Comparison of ENCODE assay signal across 32 cellular contexts in the genomic region with DNA sequence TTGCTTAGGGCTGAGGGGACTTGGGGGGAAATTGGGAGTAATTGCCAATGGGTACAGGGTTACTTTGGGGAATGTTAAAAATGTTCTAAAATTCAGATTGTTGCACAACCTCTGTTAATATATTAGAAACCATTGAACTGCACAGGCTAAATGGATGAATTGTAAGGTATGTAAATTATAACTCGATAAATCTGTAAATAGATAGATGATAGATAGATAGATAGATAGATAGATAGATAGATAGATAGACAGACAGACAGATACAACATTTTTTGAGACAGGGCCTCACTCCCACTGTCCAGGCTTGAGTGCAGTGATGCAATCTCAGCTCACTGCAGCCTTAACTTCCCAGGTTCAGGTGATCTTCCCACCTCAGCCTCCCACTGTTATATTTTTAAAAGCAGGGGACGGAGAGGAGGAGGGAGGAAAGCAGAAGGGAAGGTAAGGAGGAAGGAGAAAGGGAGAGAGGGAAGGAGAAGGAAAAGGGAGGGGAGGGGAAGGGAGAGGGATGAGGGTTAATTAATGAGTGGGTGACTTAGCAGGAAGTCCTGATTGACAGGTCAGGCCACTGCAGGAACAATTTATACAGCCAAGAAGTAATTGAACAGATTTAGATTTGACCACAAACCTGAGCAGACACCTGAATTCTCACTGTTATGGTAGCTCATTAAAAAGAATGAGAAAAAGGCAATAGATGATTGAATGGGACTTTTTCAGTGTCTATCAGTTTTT. TPM values are rescaled to one million over a fixed set of nuclear protein-coding genes. Genes with fewer than 3 reads are reported as not detected.
"Had no signal": no experiment of that assay in that cellular context is flagged by ENCODE, and none has a peak within 500 bp of the region (broad histone marks: within the 10 kb centered on the region; RNA-seq: fewer than 3 reads in every experiment).

No MANE protein-coding gene starts in this region.

- H3K4me3 ChIP-seq: esophagus muscularis mucosa, gastrocnemius medialis, heart left ventricle had no signal

- H3K27ac Mint-ChIP-seq: activated B cell treated with CpG ODN at 0.5 μM for 24 hours; activated CD4-positive, alpha-beta memory T cell treated with anti-CD3 and anti-CD28 coated beads, Interleukin-2, amount 10 ng/mL, durations not matched to agents 7 days and 5 days; activated CD4-positive, alpha-beta T cell treated with anti-CD3 and anti-CD28 coated beads, Interleukin-2, amount 10 ng/mL, durations not matched to agents 7 days and 5 days; activated naive CD8-positive, alpha-beta T cell; activated T-cell treated with anti-CD3 and anti-CD28 coated beads, Interleukin-2, amount 50 U/mL, for 24 hours; activated T-cell treated with anti-CD3 and anti-CD28 coated beads, Interleukin-2, amount 50 U/mL, for 72 hours; effector memory CD8-positive, alpha-beta T cell; T-helper 17 cell; T-helper 2 cell treated with Interferon-gamma antibody and Interleukin-4, amounts not matched to agents 5 μg/mL and 100 μg/mL, for 36 hours had no signal

- H3K36me3 ChIP-seq: esophagus muscularis mucosa, gastrocnemius medialis, heart left ventricle, WERI-Rb-1 had no signal

- H3K27ac ChIP-seq: esophagus muscularis mucosa, foreskin keratinocyte, gastrocnemius medialis, heart left ventricle, WERI-Rb-1 had no signal

- H3K9me3 Mint-ChIP-seq: activated CD4-positive, alpha-beta memory T cell treated with anti-CD3 and anti-CD28 coated beads, Interleukin-2, amount 10 ng/mL, durations not matched to agents 7 days and 5 days; activated T-cell treated with anti-CD3 and anti-CD28 coated beads, Interleukin-2, amount 50 U/mL, for 24 hours; effector memory CD8-positive, alpha-beta T cell had no signal

- H3K27me3 Mint-ChIP-seq: activated B cell treated with CpG ODN at 0.5 μM for 24 hours had no signal

- H3K9me3 ChIP-seq: gastrocnemius medialis had no signal

- H3K4me1 Mint-ChIP-seq: activated CD4-positive, alpha-beta memory T cell treated with anti-CD3 and anti-CD28 coated beads, Interleukin-2, amount 10 ng/mL, durations not matched to agents 7 days and 5 days; activated CD4-positive, alpha-beta T cell treated with anti-CD3 and anti-CD28 coated beads, Interleukin-2, amount 10 ng/mL, durations not matched to agents 7 days and 5 days; T-helper 17 cell had no signal

- DNase-seq: activated B cell treated with CpG ODN at 0.5 μM for 24 hours; activated CD4-positive, alpha-beta memory T cell treated with anti-CD3 and anti-CD28 coated beads, Interleukin-2, amount 10 ng/mL, durations not matched to agents 7 days and 5 days; activated CD4-positive, alpha-beta T cell treated with anti-CD3 and anti-CD28 coated beads, Interleukin-2, amount 10 ng/mL, durations not matched to agents 7 days and 5 days; activated CD4-positive, alpha-beta T cell treated with anti-CD3 and anti-CD28 coated beads, Interleukin-2, amount 50 U/mL, for 4 hours; activated CD8-positive, alpha-beta memory T cell treated with anti-CD3 and anti-CD28 coated beads, Interleukin-2, amount 50 U/mL, for 48 hours; activated gamma-delta T cell; activated naive CD4-positive, alpha-beta T cell; activated naive CD4-positive, alpha-beta T cell treated with anti-CD3 and anti-CD28 coated beads, Interleukin-2, amount 50 U/mL, for 16 hours; activated T-cell treated with anti-CD3 and anti-CD28 coated beads for 4 hours; activated T-cell treated with anti-CD3 and anti-CD28 coated beads, Interleukin-2, amount 50 U/mL, for 24 hours; activated T-cell treated with anti-CD3 and anti-CD28 coated beads, Interleukin-2, amount 50 U/mL, for 72 hours; amniotic stem cell; anterior cingulate cortex; caudate nucleus; cortex of kidney; dermis blood vessel endothelial cell; effector CD4-positive, alpha-beta T cell; effector memory CD8-positive, alpha-beta T cell; erythroblast; foreskin keratinocyte; gastrocnemius medialis; glutamatergic neuron; heart left ventricle; T-helper 17 cell; T1000; WERI-Rb-1 had no signal

- H3K4me1 ChIP-seq: esophagus muscularis mucosa, foreskin keratinocyte, gastrocnemius medialis, heart left ventricle had no signal

- H3K4me3 Mint-ChIP-seq: activated B cell treated with CpG ODN at 0.5 μM for 24 hours; activated CD4-positive, alpha-beta memory T cell treated with anti-CD3 and anti-CD28 coated beads, Interleukin-2, amount 10 ng/mL, durations not matched to agents 7 days and 5 days; activated CD4-positive, alpha-beta T cell treated with anti-CD3 and anti-CD28 coated beads, Interleukin-2, amount 10 ng/mL, durations not matched to agents 7 days and 5 days; activated naive CD8-positive, alpha-beta T cell; activated T-cell treated with anti-CD3 and anti-CD28 coated beads, Interleukin-2, amount 50 U/mL, for 24 hours; activated T-cell treated with anti-CD3 and anti-CD28 coated beads, Interleukin-2, amount 50 U/mL, for 72 hours; effector memory CD8-positive, alpha-beta T cell; T-helper 17 cell; T-helper 2 cell treated with Interferon-gamma antibody and Interleukin-4, amounts not matched to agents 5 μg/mL and 100 μg/mL, for 36 hours had no signal

- ATAC-seq: activated CD4-positive, CD25-positive, alpha-beta regulatory T cell treated with anti-CD3 and anti-CD28 coated beads, Interleukin-2, amount 50 U/mL, for 24 hours; activated T-cell treated with anti-CD3 and anti-CD28 coated beads, Interleukin-2, amount 50 U/mL, for 72 hours; effector memory CD8-positive, alpha-beta T cell; foreskin keratinocyte; gastrocnemius medialis; heart left ventricle; T-helper 17 cell had no signal

RNA-seq across cellular contexts. Expression of a gene that starts 38.7 kb away (rescaled TPM):
- total RNA-seq: activated B cell treated with CpG ODN at 0.5 μM for 24 hours; activated CD4-positive, alpha-beta memory T cell treated with anti-CD3 and anti-CD28 coated beads, Interleukin-2, amount 10 ng/mL, durations not matched to agents 7 days and 5 days; activated CD4-positive, alpha-beta T cell treated with anti-CD3 and anti-CD28 coated beads, Interleukin-2, amount 10 ng/mL, durations not matched to agents 7 days and 5 days; activated T-cell treated with anti-CD3 and anti-CD28 coated beads, Interleukin-2, amount 50 U/mL, for 72 hours; astrocyte; chondrocyte; dermis blood vessel endothelial cell; foreskin keratinocyte; T-helper 17 cell had no signal
